In genomic region chr3:34405159-34405558, GRCh38 we compare ENCODE assay signal across 19 cellular contexts.
DNase-seq lines count a peak whose midpoint lies in the region; ATAC-seq and TF ChIP-seq lines count a peak whose summit lies in the region.
"Had no signal": no experiment of that assay in that cellular context is flagged by ENCODE, and none has a peak within 500 bp of the region (broad histone marks: within the 10 kb centered on the region; RNA-seq: fewer than 3 reads in every experiment).

No MANE protein-coding gene starts in this region.

- POLR2A ChIA-PET in A673 (lab: Charles Lee; ENCODE audit: low non-redundant PET), result no interaction called here

- no peaks in the 10 kb centered on the region for H3F3A ChIP-seq in GM23338 (replicated peaks; ENCODE audit: low read depth)

- H3K36me3 ChIP-seq in A673 (ENCODE audit: insufficient read depth, low read length, poor library complexity, severe bottlenecking) (no peaks in the 10 kb centered on the region), GM23338 (ENCODE audit: insufficient read depth) (peaks cover 4% of the 10 kb centered on the region; the same call in 1 of the 2 replicates), SJCRH30 (no peaks in the 10 kb centered on the region), left ventricle myocardium inferior (no peaks in the 10 kb centered on the region)

- peaks cover 3% of the 10 kb centered on the region; the same call in 2 of the 3 replicates for H3K36me3 Mint-ChIP-seq in GM23338 (ENCODE audit: low read depth)

- no peaks in the 10 kb centered on the region; the same call in 1 of the 3 replicates for H3K9me3 Mint-ChIP-seq in GM23338

- peaks cover 9% of the 10 kb centered on the region; the same call in 1 of the 2 replicates for H3K9me2 ChIP-seq in GM23338 (ENCODE audit: insufficient read depth)

- H3K4me2 ChIP-seq in GM23338, result 0 out of 2 replicates have a peak overlapping the region, but pooled peaks have one; percentile 56

- no peak overlapping the region for H2AFZ ChIP-seq in GM23338

- no peak overlapping the region for H3K4me3 Mint-ChIP-seq in GM23338
- H3K4me3 Mint-ChIP-seq: CD8-positive, alpha-beta memory T cell; H9 had no signal

- DNase-seq in A673 (ENCODE audit: low spot score), result peak; percentile 18
- no peak for DNase-seq in GM23338 (ENCODE audit: low spot score)
- peak; percentile 73 for DNase-seq in NCI-H510A treated with DMSO at 0.1 percent for 48 hours (lab: John Stamatoyannopoulos, UW)
- DNase-seq in SJCRH30, result peak; percentile 51 to 80
- no peak for DNase-seq in SK-N-DZ (ENCODE audit: low spot score)
- DNase-seq in left ventricle myocardium inferior, result no peak
- DNase-seq in NCI-H1105 (lab: John Stamatoyannopoulos, UW), result no peak
- DNase-seq: ACHN; C1 segment of cervical spinal cord; CD8-positive, alpha-beta memory T cell; H9; IMR-90; NCI-H187; NCI-H446; NCI-H748 treated with DMSO at 0.1 percent for 48 hours; SW 1271; T-helper 2 cell had no signal

- no peaks in the 10 kb centered on the region for H3K27me3 Mint-ChIP-seq in GM23338 (ENCODE audit: insufficient read depth, low read depth, poor library complexity)
- H3K27me3 Mint-ChIP-seq: CD8-positive, alpha-beta memory T cell had no signal

- TF ChIP-seq CTCF in A673 (conservative IDR thresholded peaks at IDR 0.05; ENCODE audit: low read depth, low read length), result no peak
- TF ChIP-seq CTCF in GM23338 (conservative IDR thresholded peaks at IDR 0.05; ENCODE audit: low read depth in 2 of 2), result no peak
- no peak for TF ChIP-seq CTCF in left ventricle myocardium inferior (IDR thresholded peaks at IDR 0.05; ENCODE audit: borderline replicate concordance)

- H3K27ac ChIP-seq in A673 (ENCODE audit: low read depth, low read length, poor library complexity, severe bottlenecking) (no peak overlapping the region), GM23338 (ENCODE audit: low read depth) (no peak overlapping the region), SJCRH30 (peak overlapping the region; percentile 35; the same call in 1 of the 2 replicates), left ventricle myocardium inferior (replicated peaks) (no peak overlapping the region)
- H3K27ac ChIP-seq: HL-60 had no signal

- H3K9me3 ChIP-seq in A673 (ENCODE audit: low read depth, low read length, poor library complexity, severe bottlenecking), result no peaks in the 10 kb centered on the region
- H3K9me3 ChIP-seq in SJCRH30 (replicated peaks), result no peaks in the 10 kb centered on the region
- peaks cover 14% of the 10 kb centered on the region for H3K9me3 ChIP-seq in left ventricle myocardium inferior (replicated peaks)

- H3K27me3 ChIP-seq in A673 (replicated peaks; ENCODE audit: insufficient read depth, low read depth, low read length, poor library complexity) (no peaks in the 10 kb centered on the region), GM23338 (ENCODE audit: insufficient read depth) (no peaks in the 10 kb centered on the region), SJCRH30 (no peaks in the 10 kb centered on the region), left ventricle myocardium inferior (ENCODE audit: low read depth) (no peaks in the 10 kb centered on the region)

- no peaks in the 10 kb centered on the region for H4K20me1 ChIP-seq in GM23338 (replicated peaks; ENCODE audit: insufficient read depth)

- CTCF ChIA-PET in A673 (lab: Charles Lee), result no interaction called here

- intact Hi-C loops in A673 (cut with micrococcal nuclease; ENCODE audit: unreplicated experiment) (no loop called here), left ventricle myocardium inferior (cut with micrococcal nuclease) (no loop called here)

- H3K27ac Mint-ChIP-seq in GM23338, result no peak overlapping the region
- H3K27ac Mint-ChIP-seq: CD8-positive, alpha-beta memory T cell; H9 had no signal

- no TSS peak for BruUV-seq in A673 (replicated peaks; lab: Mats Ljungman, UMichigan)

- H3K4me1 ChIP-seq in A673 (ENCODE audit: insufficient read depth, low read length, poor library complexity, severe bottlenecking), result peaks cover 17% of the 10 kb centered on the region
- peaks cover 29% of the 10 kb centered on the region for H3K4me1 ChIP-seq in GM23338 (ENCODE audit: insufficient read depth)
- peaks cover 5% of the 10 kb centered on the region for H3K4me1 ChIP-seq in SJCRH30
- H3K4me1 ChIP-seq in left ventricle myocardium inferior, result no peaks in the 10 kb centered on the region

- H3K4me3 ChIP-seq in A673 (ENCODE audit: low read depth, low read length, poor library complexity, severe bottlenecking) (no peak overlapping the region), GM23338 (no peak overlapping the region), SJCRH30 (no peak overlapping the region), left ventricle myocardium inferior (no peak overlapping the region)

- H3K79me2 ChIP-seq in GM23338 (replicated peaks; ENCODE audit: insufficient read depth), result no peaks in the 10 kb centered on the region

- ATAC-seq in GM23338, result no peak
- no peak for ATAC-seq in HG03571 (IDR thresholded peaks at IDR 0.05; ENCODE audit: unreplicated experiment)

- H3K4me1 Mint-ChIP-seq in GM23338, result peaks cover 26% of the 10 kb centered on the region
- H3K4me1 Mint-ChIP-seq: CD8-positive, alpha-beta memory T cell had no signal

TF ChIP-seq in GM23338, 12 proteins besides CTCF, POLR2A, EP300 and RAD21:
- no peak for TF ChIP-seq ZNF331 (CRISPR knock-in tag; IDR thresholded peaks at IDR 0.05; ENCODE audit: low read depth)

Comparison
In these comparisons a context has a peak if more than half of its experiments do, and no peak if none do; other contexts are left out.
1. DNase-seq: peak in A673 (single experiment), NCI-H510A treated with DMSO at 0.1 percent for 48 hours (single experiment) and SJCRH30 (2 of 2); none in GM23338 (single experiment), SK-N-DZ (single experiment), left ventricle myocardium inferior (single experiment) and NCI-H1105 (single experiment).